In genomic region chr17:41772218-41772585, GRCh38 we compare ENCODE assay signal across 11 cellular contexts. TPM values are rescaled to one million over a fixed set of nuclear protein-coding genes. Genes with fewer than 3 reads are reported as not detected.
DNase-seq lines count a peak whose midpoint lies in the region; FAIRE-seq and TF ChIP-seq lines count a peak whose summit lies in the region.
"Had no signal": no experiment of that assay in that cellular context is flagged by ENCODE, and none has a peak within 500 bp of the region (broad histone marks: within the 10 kb centered on the region; RNA-seq: fewer than 3 reads in every experiment).

No MANE protein-coding gene starts in this region.

- peak overlapping the region in 3 of 4 donors; percentile 81 to 100 (median 97) for H3K27ac ChIP-seq in Peyer's patch
- peak overlapping the region; percentile 84 to 86 for H3K27ac ChIP-seq in kidney (ENCODE audit: low read depth in 2 of 2, low read length in 2 of 2)
- H3K27ac ChIP-seq in stomach, result peak overlapping the region; percentile 74 to 94 (median 86)

- H3K9me3 ChIP-seq in Peyer's patch, result no peaks in the 10 kb centered on the region
- no peaks in the 10 kb centered on the region for H3K9me3 ChIP-seq in kidney (ENCODE audit: control insufficient read depth in 1 of 2, low read length in 2 of 2)
- no peaks in the 10 kb centered on the region for H3K9me3 ChIP-seq in stomach

- 32 to 71% (median 55%) methylated on average over 1 to 4 of the region's 4 CpGs for WGBS in stomach, 5 donors

- peaks cover 0 to 59% (median 27%) of the 10 kb centered on the region in 4 donors for H3K4me1 ChIP-seq in Peyer's patch
- peaks cover 44 to 48% of the 10 kb centered on the region in 2 donors for H3K4me1 ChIP-seq in kidney (ENCODE audit: control insufficient read depth in 1 of 2, insufficient read depth in 1 of 2, low read depth in 1 of 2, low read length in 2 of 2)
- H3K4me1 ChIP-seq in stomach, result peaks cover 56 to 61% (median 58%) of the 10 kb centered on the region in 4 donors

- H3K4me3 ChIP-seq in Peyer's patch, result peak overlapping the region in 2 of 4 donors; percentile 38
- peak overlapping the region in 1 of 2 donors; percentile 13 for H3K4me3 ChIP-seq in kidney (ENCODE audit: low read length in 2 of 2)
- peak overlapping the region in 1 of 4 donors; percentile 21 for H3K4me3 ChIP-seq in stomach

- H3K9ac ChIP-seq in kidney (ENCODE audit: low read length in 2 of 2), result peak overlapping the region in 1 of 2 donors; percentile 51

- intact Hi-C loops in kidney (cut with DNase I) (no loop called here), stomach (cut with DNase I; ENCODE audit: low total_unique reads) (no loop called here)

- TF ChIP-seq EP300 in stomach (IDR thresholded peaks at IDR 0.05), result no peak

- H3K27me3 ChIP-seq in Peyer's patch, result no peaks in the 10 kb centered on the region
- no peaks in the 10 kb centered on the region for H3K27me3 ChIP-seq in stomach

- TF ChIP-seq POLR2A in Peyer's patch (IDR thresholded peaks at IDR 0.05), result peak in 1 of 2 donors; percentile 68
- no peak for TF ChIP-seq POLR2A in stomach (IDR thresholded peaks at IDR 0.05)

- no peak for FAIRE-seq in kidney (lab: Jason Lieb, UNC)

- peaks cover 0 to 57% (median 3%) of the 10 kb centered on the region in 3 donors for H3K36me3 ChIP-seq in Peyer's patch
- H3K36me3 ChIP-seq in kidney (ENCODE audit: control insufficient read depth in 1 of 2, insufficient read depth in 2 of 2, low read length in 2 of 2), result peaks cover 29 to 36% of the 10 kb centered on the region in 2 donors
- H3K36me3 ChIP-seq in stomach, result peaks cover 45 to 56% (median 49%) of the 10 kb centered on the region in 4 donors

- TF ChIP-seq CTCF in Peyer's patch (IDR thresholded peaks at IDR 0.05) (no peak), kidney (IDR thresholded peaks at IDR 0.05; ENCODE audit: borderline replicate concordance, extremely low read depth, insufficient read depth) (no peak), stomach (IDR thresholded peaks at IDR 0.05) (no peak)

- DNase-seq in NCI-H1417 (lab: John Stamatoyannopoulos, UW), result peak in 2 of 3 experiments; percentile 36 to 53
- no peak for DNase-seq in NCI-H1417 treated with DMSO at 0.1 percent for 48 hours (lab: John Stamatoyannopoulos, UW)
- peak in 2 of 3 donors; percentile 84 to 85 for DNase-seq in Peyer's patch
- DNase-seq in kidney, result peak; percentile 88
- DNase-seq in stomach, result peak; percentile 90
- no peak for DNase-seq in NCI-H2171 (lab: John Stamatoyannopoulos, UW)
- DNase-seq in activated CD4-positive, alpha-beta T cell treated with anti-CD3 and anti-CD28 coated beads, Interleukin-2, amount 50 U/mL, for 48 hours, result no peak
- no peak for DNase-seq in AG08395 (ENCODE audit: low spot score)
- DNase-seq: activated naive CD8-positive, alpha-beta T cell treated with anti-CD3 and anti-CD28 coated beads for 36 hours; posterior cingulate gyrus had no signal

RNA-seq across cellular contexts. Expression of gene JUP, which starts 14.3 kb away (rescaled TPM):
- total RNA-seq in Peyer's patch (100 to 1,000 TPM; 229 to 585 (median 505) TPM), kidney (223 TPM), stomach (100 to 1,000 TPM in 1 of 5 donors, 10 to 100 TPM in 4; 59.5 to 248 (median 84.8) TPM)
- polyA plus RNA-seq in kidney (ENCODE audit: insufficient read depth, low read depth, low replicate concordance) (148 TPM), stomach (100 to 1,000 TPM in 2 of 3 donors, 10 to 100 TPM in 1; 85.7 to 163 (median 154) TPM)
- total RNA-seq: LHCN-M2 had no signal

RNA-seq across cellular contexts. Expression of gene HAP1, which starts 37.8 kb away (rescaled TPM):
- total RNA-seq in Peyer's patch, result 1 to 10 TPM in 1 of 4 donors, under 1 TPM in 1, not detected in 2; 0.94 to 5.0 TPM
- 1.3 TPM for total RNA-seq in kidney
- 0.99 TPM for polyA plus RNA-seq in kidney (ENCODE audit: insufficient read depth, low read depth, low replicate concordance)
- under 1 TPM in 1 of 5 donors, not detected in 4; 0.55 TPM for total RNA-seq in stomach
- under 1 TPM; 0.31 to 0.85 (median 0.44) TPM for polyA plus RNA-seq in stomach
- total RNA-seq: LHCN-M2 had no signal

RNA-seq across cellular contexts. Expression of gene P3H4, which starts 39.5 kb away (rescaled TPM):
- total RNA-seq in Peyer's patch, result 10 to 100 TPM in 3 of 4 donors, 1 to 10 TPM in 1; 9.5 to 23.1 (median 18.0) TPM
- 13.6 TPM for total RNA-seq in kidney
- 13.7 TPM for polyA plus RNA-seq in kidney (ENCODE audit: insufficient read depth, low read depth, low replicate concordance)
- 10 to 100 TPM in 3 of 5 donors, 1 to 10 TPM in 2; 4.0 to 64.6 (median 11.4) TPM for total RNA-seq in stomach
- polyA plus RNA-seq in stomach, result 1 to 10 TPM; 4.7 to 7.3 (median 6.3) TPM

RNA-seq across cellular contexts. Expression of gene FKBP10, which starts 40.6 kb away (rescaled TPM):
- 100 to 1,000 TPM in 1 of 4 donors, 10 to 100 TPM in 2, 1 to 10 TPM in 1; 7.2 to 130 (median 11.2) TPM for total RNA-seq in Peyer's patch
- 38.3 TPM for total RNA-seq in kidney
- polyA plus RNA-seq in kidney (ENCODE audit: insufficient read depth, low read depth, low replicate concordance), result 19.6 TPM
- total RNA-seq in stomach, result 10 to 100 TPM in 3 of 5 donors, 1 to 10 TPM in 2; 4.6 to 45.3 (median 20.1) TPM
- 10 to 100 TPM in 2 of 3 donors, 1 to 10 TPM in 1; 8.9 to 17.0 (median 12.8) TPM for polyA plus RNA-seq in stomach

Comparison
In these comparisons a context has a peak if more than half of its experiments do, and no peak if none do; other contexts are left out.
1. DNase-seq: peak in NCI-H1417 (2 of 3), Peyer's patch (2 of 3), kidney (single experiment) and stomach (single experiment); none in NCI-H1417 treated with DMSO at 0.1 percent for 48 hours (single experiment), NCI-H2171 (single experiment), activated CD4-positive, alpha-beta T cell treated with anti-CD3 and anti-CD28 coated beads, Interleukin-2, amount 50 U/mL, for 48 hours (0 of 2) and AG08395 (single experiment).
2. Peak in every context shown above with its lines, with median percentiles within 50 percentile points of each other: H3K27ac ChIP-seq.